In the genomic region with DNA sequence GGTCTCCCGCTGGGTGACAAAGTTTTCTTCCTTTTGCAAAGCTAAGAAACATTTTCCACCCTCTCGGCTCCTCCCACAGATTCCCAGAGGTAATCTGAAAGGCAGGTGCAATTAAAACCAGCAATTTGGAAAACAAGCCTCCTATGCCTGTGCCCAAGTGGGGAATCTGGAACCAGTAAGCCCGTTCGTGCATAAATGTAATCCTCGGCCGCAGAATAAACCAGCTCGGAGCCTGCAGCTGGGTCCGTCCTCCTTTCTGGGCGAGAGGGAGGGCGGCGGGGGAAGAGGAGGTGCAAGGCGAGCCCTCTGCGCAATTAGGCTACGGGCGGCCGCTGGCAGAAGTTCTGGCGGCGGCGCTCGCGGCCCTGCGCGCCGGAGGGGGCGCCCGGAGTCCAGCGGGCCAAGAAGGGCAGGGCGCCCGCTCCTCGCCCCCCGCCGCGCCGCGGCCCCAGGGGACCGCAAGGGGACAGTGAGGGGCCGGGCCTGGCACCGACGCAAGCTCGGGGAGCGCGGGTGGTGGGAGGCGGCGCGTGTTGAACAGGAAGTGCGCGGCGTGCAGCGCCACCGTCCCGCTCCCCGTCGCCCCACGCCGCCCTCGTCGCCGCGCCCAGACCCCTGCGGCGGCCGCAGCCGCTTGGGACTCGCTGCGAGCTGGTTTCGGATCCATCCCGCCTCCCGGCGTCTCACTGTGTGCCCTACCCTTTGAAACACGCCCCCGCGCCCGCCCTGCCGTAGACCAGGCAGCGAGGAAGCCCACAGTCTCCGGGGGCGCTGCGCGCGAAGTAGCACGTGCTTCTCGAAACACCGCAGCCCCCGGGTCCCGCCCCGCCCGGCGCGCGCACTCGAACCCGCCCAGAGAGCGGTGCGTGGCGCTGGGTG, we compare ENCODE assay signal across 7 cellular contexts. TPM values are rescaled to one million over a fixed set of nuclear protein-coding genes. Genes with fewer than 3 reads are reported as not detected.
DNase-seq lines count a peak whose midpoint lies in the region; ATAC-seq, FAIRE-seq and TF ChIP-seq lines count a peak whose summit lies in the region.

Gene PRKAG2, minus strand, starts transcription at position 217 of the 879 bp plus-strand sequence. CDS start 495 bp downstream, outside the sequence.

- H3K9me3 ChIP-seq in endothelial cell of umbilical vein (replicated peaks; ENCODE audit: control insufficient read depth, insufficient read depth, low read length) (no peaks in the 10 kb centered on the region), muscle layer of colon (ENCODE audit: low read length) (no peaks in the 10 kb centered on the region)

- no peak for FAIRE-seq in endothelial cell of umbilical vein (lab: Jason Lieb, UNC)

- H4K20me1 ChIP-seq in endothelial cell of umbilical vein (replicated peaks; ENCODE audit: control insufficient read depth, extremely low read depth, insufficient read depth, low read length): no peaks in the 10 kb centered on the region

- peak; percentile 61 for ATAC-seq in GM18502 (IDR thresholded peaks at IDR 0.05; ENCODE audit: poor library complexity, unreplicated experiment)
- peak; percentile 64 for ATAC-seq in HG02938 (IDR thresholded peaks at IDR 0.05; ENCODE audit: unreplicated experiment)

- dilution Hi-C loops in endothelial cell of umbilical vein (cut with MboI; ENCODE audit: extremely low pct_ligation_motif_present, low sequenced_read_pairs): no loop called here

- H3K4me3 ChIP-seq in endothelial cell of umbilical vein (replicated peaks in 1 of 3; ENCODE audit: insufficient read depth in 1 of 3, low read depth in 1 of 3, low read length in 3 of 3) (peak within 1 kb of the TSS; percentile 41 to 69 (median 48)), muscle layer of colon (ENCODE audit: low read depth in 1 of 2, low read length in 2 of 2) (peak within 1 kb of the TSS; percentile 86 to 88)

- H3K9ac ChIP-seq in endothelial cell of umbilical vein (replicated peaks; ENCODE audit: extremely low read depth, insufficient read depth, low read length) (no peak within 1 kb of the TSS), muscle layer of colon (ENCODE audit: low read length) (no peak within 1 kb of the TSS)

- H3K36me3 ChIP-seq in endothelial cell of umbilical vein (ENCODE audit: control insufficient read depth in 2 of 2, extremely low read depth in 1 of 2, insufficient read depth in 2 of 2, low read length in 2 of 2) (no peaks in the 10 kb centered on the region), muscle layer of colon (ENCODE audit: insufficient read depth, low read length) (no peaks in the 10 kb centered on the region)

- H3K4me1 ChIP-seq in endothelial cell of umbilical vein (ENCODE audit: control insufficient read depth, extremely low read depth, insufficient read depth, low read length) (peaks cover 11% of the 10 kb centered on the region), muscle layer of colon (ENCODE audit: insufficient read depth, low read length) (peaks cover 18% of the 10 kb centered on the region)

- POLR2A ChIA-PET in endothelial cell of umbilical vein (lab: Charles Lee): no interaction called here

- H3K27me3 ChIP-seq in endothelial cell of umbilical vein (ENCODE audit: control insufficient read depth in 2 of 2, insufficient read depth in 2 of 2, low read length in 2 of 2) (peaks cover 27 to 37% of the 10 kb centered on the region in 2 experiments), muscle layer of colon (ENCODE audit: control insufficient read depth in 1 of 2, insufficient read depth in 2 of 2, low read length in 2 of 2) (peaks cover 0 to 10% of the 10 kb centered on the region in 2 donors)

- peak within 1 kb of the TSS; percentile 29 for H2AFZ ChIP-seq in endothelial cell of umbilical vein (ENCODE audit: low read depth, low read length)

- TF ChIP-seq CTCF in endothelial cell of umbilical vein (IDR thresholded peaks at IDR 0.05; ENCODE audit: extremely low read depth in 1 of 2, insufficient read depth in 1 of 2, low read depth in 1 of 2, low read length in 2 of 2): no peak

- peak within 1 kb of the TSS; percentile 41 for H3K4me2 ChIP-seq in endothelial cell of umbilical vein (ENCODE audit: insufficient read depth, low read length)

- no peaks in the 10 kb centered on the region for H3K9me1 ChIP-seq in endothelial cell of umbilical vein (replicated peaks; ENCODE audit: control insufficient read depth, extremely low read depth, insufficient read depth, low read length)

- intact Hi-C loops in endothelial cell of umbilical vein (cut with micrococcal nuclease): loop anchor here (5.0 kb wide), 2 partner anchors 150 to 270 kb away; partner anchors contain the start of gene GALNT11

- no TSS peak for BruUV-seq in endothelial cell of umbilical vein (replicated peaks; lab: Mats Ljungman, UMichigan)

- DNase-seq in NCI-H446 (lab: John Stamatoyannopoulos, UW) (peak; percentile 41 to 72), endothelial cell of umbilical vein (ENCODE audit: low read depth, low spot score) (peak; percentile 40)
- peak; percentile 86 for DNase-seq in activated CD8-positive, alpha-beta memory T cell treated with anti-CD3 and anti-CD28 coated beads, Interleukin-2, amount 50 U/mL, for 4 hours
- DNase-seq in stimulated activated CD8-positive, alpha-beta memory T cell treated with anti-CD3 and anti-CD28 coated beads, Interleukin-4, amount 100 ng/mL, for 4 hours (ENCODE audit: low read depth in 2 of 2, low spot score in 1 of 2): peak; percentile 63 to 70

- CTCF ChIA-PET in endothelial cell of umbilical vein (lab: Charles Lee): no interaction called here

- TF ChIP-seq POLR2A in endothelial cell of umbilical vein (IDR thresholded peaks at IDR 0.05; ENCODE audit: low read depth, low read length): no peak

- H3K27ac ChIP-seq in endothelial cell of umbilical vein (ENCODE audit: insufficient read depth, low read depth, low read length): no peak within 1 kb of the TSS
- peak within 1 kb of the TSS; percentile 75 for H3K27ac ChIP-seq in muscle layer of colon (ENCODE audit: low read depth, low read length)

- no peaks in the 10 kb centered on the region for H3K79me2 ChIP-seq in endothelial cell of umbilical vein (ENCODE audit: control insufficient read depth, insufficient read depth, low read length)

TF ChIP-seq in endothelial cell of umbilical vein, 7 proteins besides CTCF, POLR2A, EP300 and RAD21:
- no peak for TF ChIP-seq MYC (IDR thresholded peaks at IDR 0.05; ENCODE audit: low read depth, low read length)
- TF ChIP-seq EZH2 (IDR thresholded peaks at IDR 0.05; ENCODE audit: borderline replicate concordance, low read depth, low read length, severe bottlenecking): peak; percentile 57

RNA-seq across cellular contexts. Expression of gene PRKAG2, which starts in this region (rescaled TPM):
- 45.1 and 51.5 TPM in 2 replicates for total RNA-seq in endothelial cell of umbilical vein
- 17.0 and 19.3 TPM in 2 replicates for polyA plus RNA-seq in endothelial cell of umbilical vein
- polyA plus RNA-seq in endothelial cell of umbilical vein (2011; cell fraction: cytosol; rRNA removed): 21.6 and 26.4 TPM in 2 replicates
- 34.8 and 48.5 TPM in 2 replicates for polyA plus RNA-seq in endothelial cell of umbilical vein (2011; cell fraction: nucleus; rRNA removed)
- 25.4 and 32.6 TPM in 2 replicates for polyA plus RNA-seq in endothelial cell of umbilical vein (2012)
- polyA minus RNA-seq in endothelial cell of umbilical vein: 20.3 and 29.0 TPM in 2 replicates
- polyA minus RNA-seq in endothelial cell of umbilical vein (2011; cell fraction: cytosol; rRNA and poly(A)+ RNA removed): not detected
- polyA minus RNA-seq in endothelial cell of umbilical vein (2011; cell fraction: nucleus; rRNA and poly(A)+ RNA removed): 18.6 and 21.3 TPM in 2 replicates
